In the genomic region with DNA sequence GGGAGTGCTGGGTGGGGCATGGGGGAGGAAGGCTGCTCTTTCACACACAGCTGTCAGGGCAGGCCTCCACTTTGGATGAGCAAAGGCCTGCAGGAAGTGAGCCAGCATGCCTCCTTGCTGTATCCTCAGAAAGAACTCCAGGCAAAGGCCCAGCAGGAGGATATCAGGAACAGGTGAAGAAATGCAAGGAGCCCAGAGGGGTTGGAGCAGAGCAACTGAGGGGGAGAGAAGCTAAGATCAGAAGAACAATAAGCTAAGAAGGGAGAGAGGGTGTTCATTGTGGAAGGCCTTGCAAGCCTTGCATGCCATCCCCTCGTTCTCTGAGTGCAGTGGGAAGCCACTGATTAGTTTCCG, we compare ENCODE assay signal across 7 cellular contexts.
A peak's percentile ranks its signal among the peaks of the same experiment; 100 is the strongest.
DNase-seq lines count a peak whose midpoint lies in the region; TF ChIP-seq lines count a peak whose summit lies in the region.

No MANE protein-coding gene starts in this region.

- H3K79me2 ChIP-seq in OCI-LY1 (ENCODE audit: insufficient read depth, low read length), result peaks cover 55% of the 10 kb centered on the region

- H3K4me3 ChIP-seq in H7 (ENCODE audit: insufficient read depth, low read depth, low read length), result no peak overlapping the region
- H3K4me3 ChIP-seq in OCI-LY1 (ENCODE audit: low read depth, low read length, poor library complexity, severe bottlenecking), result no peak overlapping the region
- no peak overlapping the region for H3K4me3 ChIP-seq in foreskin fibroblast (ENCODE audit: low read depth in 1 of 2, low read length in 2 of 2)

- H3K27ac ChIP-seq in OCI-LY1 (ENCODE audit: low read depth, low read length, poor library complexity, severe bottlenecking), result peak overlapping the region; percentile 34

- H3K9me2 ChIP-seq in OCI-LY1 (ENCODE audit: low read depth, low read length), result no peaks in the 10 kb centered on the region

- H3K36me3 ChIP-seq in H7 (replicated peaks; ENCODE audit: control insufficient read depth, insufficient read depth, low read length), result no peaks in the 10 kb centered on the region
- H3K36me3 ChIP-seq in OCI-LY1 (ENCODE audit: insufficient read depth, low read length), result peaks cover 28% of the 10 kb centered on the region

- H3K27me3 Mint-ChIP-seq in progenitor cell of endocrine pancreas, result no peaks in the 10 kb centered on the region
- no peaks in the 10 kb centered on the region for H3K27me3 Mint-ChIP-seq in T-helper 2 cell treated with Interferon-gamma antibody and Interleukin-4, amounts not matched to agents 5 μg/mL and 100 μg/mL, for 36 hours (ENCODE audit: low read depth)

- no peak overlapping the region for H2AFZ ChIP-seq in OCI-LY1 (ENCODE audit: low read length)

- no peak overlapping the region for H3K4me2 ChIP-seq in OCI-LY1 (ENCODE audit: low read length)

- TF ChIP-seq CTCF in OCI-LY1 (IDR thresholded peaks at IDR 0.05; ENCODE audit: low read length) (no peak), foreskin fibroblast (IDR thresholded peaks at IDR 0.05; ENCODE audit: low read depth, low read length) (no peak), progenitor cell of endocrine pancreas (IDR thresholded peaks at IDR 0.05; ENCODE audit: unreplicated experiment) (no peak)

- H3K9ac ChIP-seq in OCI-LY1 (ENCODE audit: low read length), result no peak overlapping the region

- no peaks in the 10 kb centered on the region for H3K9me3 ChIP-seq in OCI-LY1 (ENCODE audit: low read length)

- no peaks in the 10 kb centered on the region for H3K9me3 Mint-ChIP-seq in progenitor cell of endocrine pancreas (ENCODE audit: low read depth)
- no peaks in the 10 kb centered on the region for H3K9me3 Mint-ChIP-seq in T-helper 2 cell treated with Interferon-gamma antibody and Interleukin-4, amounts not matched to agents 5 μg/mL and 100 μg/mL, for 36 hours

- DNase-seq in H7, result peak; percentile 11
- peak; percentile 41 to 70 for DNase-seq in foreskin fibroblast
- DNase-seq in progenitor cell of endocrine pancreas (ENCODE audit: low spot score, unreplicated experiment), result no peak
- DNase-seq in NCI-H1694 (lab: John Stamatoyannopoulos, UW), result no peak
- no peak for DNase-seq in T-helper 2 cell treated with Interferon-gamma antibody and Interleukin-4, amounts not matched to agents 5 μg/mL and 100 μg/mL, for 36 hours (ENCODE audit: low spot score)
- no peak for DNase-seq in NCI-H2107 (lab: John Stamatoyannopoulos, UW)

- H3K4me3 Mint-ChIP-seq in progenitor cell of endocrine pancreas (ENCODE audit: low read depth), result peak overlapping the region; percentile 12
- H3K4me3 Mint-ChIP-seq in T-helper 2 cell treated with Interferon-gamma antibody and Interleukin-4, amounts not matched to agents 5 μg/mL and 100 μg/mL, for 36 hours, result no peak overlapping the region

- no peaks in the 10 kb centered on the region for H3K27me3 ChIP-seq in H7 (ENCODE audit: control insufficient read depth, insufficient read depth, low read length)
- no peaks in the 10 kb centered on the region for H3K27me3 ChIP-seq in OCI-LY1 (ENCODE audit: insufficient read depth, low read length)

- peak overlapping the region; percentile 98 for H3K27ac Mint-ChIP-seq in progenitor cell of endocrine pancreas
- no peak overlapping the region for H3K27ac Mint-ChIP-seq in T-helper 2 cell treated with Interferon-gamma antibody and Interleukin-4, amounts not matched to agents 5 μg/mL and 100 μg/mL, for 36 hours

- no peaks in the 10 kb centered on the region; the same call in 1 of the 2 replicates for H3F3A ChIP-seq in OCI-LY1 (ENCODE audit: insufficient read depth, low read length)

- no peaks in the 10 kb centered on the region for H4K20me1 ChIP-seq in OCI-LY1 (ENCODE audit: insufficient read depth, low read length)

- peaks cover 4% of the 10 kb centered on the region for H3K36me3 Mint-ChIP-seq in progenitor cell of endocrine pancreas (ENCODE audit: insufficient read depth)
- H3K36me3 Mint-ChIP-seq in T-helper 2 cell treated with Interferon-gamma antibody and Interleukin-4, amounts not matched to agents 5 μg/mL and 100 μg/mL, for 36 hours (ENCODE audit: low read depth), result peaks cover 20% of the 10 kb centered on the region

- H3K4me1 ChIP-seq in OCI-LY1 (ENCODE audit: insufficient read depth, low read length, severe bottlenecking), result peaks cover 59% of the 10 kb centered on the region

- peaks cover 41% of the 10 kb centered on the region for H3K4me1 Mint-ChIP-seq in progenitor cell of endocrine pancreas (ENCODE audit: low read depth)
- H3K4me1 Mint-ChIP-seq in T-helper 2 cell treated with Interferon-gamma antibody and Interleukin-4, amounts not matched to agents 5 μg/mL and 100 μg/mL, for 36 hours (ENCODE audit: low read depth), result peaks cover 28% of the 10 kb centered on the region

Comparison
In these comparisons a context has a peak if more than half of its experiments do, and no peak if none do; other contexts are left out.
1. DNase-seq: peak in H7 (single experiment) and foreskin fibroblast (2 of 2); none in progenitor cell of endocrine pancreas (single experiment), NCI-H1694 (single experiment), T-helper 2 cell treated with Interferon-gamma antibody and Interleukin-4, amounts not matched to agents 5 μg/mL and 100 μg/mL, for 36 hours (single experiment) and NCI-H2107 (single experiment).